8 cellular contexts compared by ENCODE assay signal in the genomic region with DNA sequence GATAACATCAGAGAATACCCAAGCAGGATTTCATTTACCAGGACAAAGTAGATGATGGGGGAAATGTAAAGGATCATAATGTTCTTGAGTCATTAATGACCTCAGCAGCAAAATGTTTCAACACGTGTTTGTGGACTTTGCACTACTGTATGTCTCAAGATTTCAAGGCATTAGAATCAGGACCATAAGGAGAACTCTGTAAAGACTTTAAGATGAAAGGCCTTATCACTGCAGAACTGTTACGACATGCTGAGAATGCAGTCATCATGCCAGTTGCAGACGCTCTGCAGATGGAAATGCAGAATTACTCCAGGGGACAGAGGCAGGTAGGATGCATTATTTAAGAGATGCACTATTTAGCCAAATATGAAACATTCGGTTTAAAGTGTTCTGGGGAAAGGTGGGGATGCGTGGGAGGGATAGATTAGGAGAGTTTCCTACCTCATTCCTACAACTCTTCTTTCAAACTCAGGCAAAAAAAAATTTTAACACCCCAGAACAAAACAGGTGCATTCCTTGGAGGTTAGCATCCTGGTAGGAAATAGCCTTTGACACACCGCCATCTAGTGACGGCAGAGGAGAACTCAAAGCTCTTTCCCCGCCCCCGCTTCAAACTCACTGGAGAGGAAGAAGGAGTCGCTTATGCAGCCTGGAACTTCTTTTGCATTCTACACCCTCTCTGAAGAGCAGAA. TPM values are rescaled to one million over a fixed set of nuclear protein-coding genes. Genes with fewer than 3 reads are reported as not detected.
A peak's percentile ranks its signal among the peaks of the same experiment; 100 is the strongest.
DNase-seq lines count a peak whose midpoint lies in the region; ATAC-seq and TF ChIP-seq lines count a peak whose summit lies in the region.

No MANE protein-coding gene starts in this region.

- 15 to 18% methylated on average over 7 to 8 of the region's 10 CpGs for WGBS in endodermal cell (ENCODE audit: insufficient coverage in 1 of 2, insufficient read length in 1 of 2), 2 experiments

- H3K27ac Mint-ChIP-seq in endodermal cell: no peak overlapping the region

- no peaks in the 10 kb centered on the region for H3K9me3 Mint-ChIP-seq in endodermal cell

- no peaks in the 10 kb centered on the region for H3K36me3 ChIP-seq in endodermal cell (ENCODE audit: control insufficient read depth, insufficient read depth, low read length)

- H3K27me3 ChIP-seq in endodermal cell (ENCODE audit: control insufficient read depth, insufficient read depth, low read length, poor library complexity, severe bottlenecking): peaks cover 30% of the 10 kb centered on the region

- no peak overlapping the region for H3K27ac ChIP-seq in endodermal cell (ENCODE audit: low read depth, low read length)

- TF ChIP-seq CTCF in endodermal cell (conservative IDR thresholded peaks at IDR 0.05): peak; percentile 87

- no peaks in the 10 kb centered on the region for H3K9me3 ChIP-seq in endodermal cell (ENCODE audit: control insufficient read depth, low read length)

- peak; percentile 64 for DNase-seq in Daoy (ENCODE audit: low read depth)
- peak; percentile 1 for DNase-seq in NCI-H82 treated with DMSO at 0.1 percent for 48 hours (lab: John Stamatoyannopoulos, UW; ENCODE audit: unreplicated experiment)
- peak; percentile 82 for DNase-seq in activated CD8-positive, alpha-beta memory T cell treated with anti-CD3 and anti-CD28 coated beads for 24 hours
- peak; percentile 93 for DNase-seq in endodermal cell
- peak; percentile 76 for DNase-seq in middle frontal gyrus (ENCODE audit: extremely low spot score, low spot score)
- DNase-seq in stimulated activated CD8-positive, alpha-beta memory T cell treated with anti-CD3 and anti-CD28 coated beads, Interleukin-4, amount 100 ng/mL, for 24 hours (ENCODE audit: low read depth): peak; percentile 45

- ATAC-seq in HG02884 (IDR thresholded peaks at IDR 0.05; ENCODE audit: unreplicated experiment): peak; percentile 63
- no peak for ATAC-seq in GM21737 (IDR thresholded peaks at IDR 0.05; ENCODE audit: unreplicated experiment)

- no peaks in the 10 kb centered on the region for H3K4me1 ChIP-seq in endodermal cell (ENCODE audit: control insufficient read depth, insufficient read depth, low read length)

- H3K27me3 Mint-ChIP-seq in endodermal cell (ENCODE audit: insufficient read depth): peaks cover 28% of the 10 kb centered on the region

- peaks cover 2% of the 10 kb centered on the region for H3K4me1 Mint-ChIP-seq in endodermal cell

- no peak overlapping the region for H3K9ac ChIP-seq in endodermal cell (ENCODE audit: extremely low read depth, low read length, poor library complexity, severe bottlenecking)

- no peaks in the 10 kb centered on the region for H3K36me3 Mint-ChIP-seq in endodermal cell (ENCODE audit: low read depth)

- no peak overlapping the region for H3K4me3 ChIP-seq in endodermal cell (ENCODE audit: low read length)

- H3K4me3 Mint-ChIP-seq in endodermal cell: no peak overlapping the region

RNA-seq across cellular contexts. Expression of gene TOPAZ1, which starts 43.3 kb away (rescaled TPM):
- total RNA-seq in Daoy (2014; rRNA removed; shearing (Covaris generic)): not detected in 2 replicates
- total RNA-seq in endodermal cell: not detected
- not detected for polyA plus RNA-seq in endodermal cell (2013, experiment 1 of 2)
- not detected for polyA plus RNA-seq in endodermal cell (2013, experiment 2 of 2)

Comparison
In these comparisons a context has a peak if more than half of its experiments do, and no peak if none do; other contexts are left out.
1. DNase-seq: peak in every context shown above with its lines; median percentile 93 in endodermal cell; 82 in activated CD8-positive, alpha-beta memory T cell treated with anti-CD3 and anti-CD28 coated beads for 24 hours; 76 in middle frontal gyrus; 64 in Daoy; 45 in stimulated activated CD8-positive, alpha-beta memory T cell treated with anti-CD3 and anti-CD28 coated beads, Interleukin-4, amount 100 ng/mL, for 24 hours; 1 in NCI-H82 treated with DMSO at 0.1 percent for 48 hours.